In genomic region chr10:71962915-71963314, GRCh38 we compare ENCODE assay signal across 11 cellular contexts. TPM values are rescaled to one million over a fixed set of nuclear protein-coding genes. Genes with fewer than 3 reads are reported as not detected.
DNase-seq lines count a peak whose midpoint lies in the region; ATAC-seq and TF ChIP-seq lines count a peak whose summit lies in the region.
"Had no signal": no experiment of that assay in that cellular context is flagged by ENCODE, and none has a peak within 500 bp of the region (broad histone marks: within the 10 kb centered on the region; RNA-seq: fewer than 3 reads in every experiment).

No MANE protein-coding gene starts in this region.

- POLR2A ChIA-PET in HCT116 (lab: Charles Lee) = no interaction called here

- BruUV-seq in HCT116 (replicated peaks; lab: Mats Ljungman, UMichigan) = TSS peak; percentile 52

- H3K27ac ChIP-seq in HCT116 (ENCODE audit: low read depth, low read length) (no peak overlapping the region), skeletal muscle tissue (ENCODE audit: low read depth, low read length) (peak overlapping the region; percentile 96)

- TF ChIP-seq POLR2A in HCT116 (IDR thresholded peaks at IDR 0.05; ENCODE audit: borderline replicate concordance, extremely low read depth, insufficient read depth, insufficient read length) = no peak

- H3K9ac ChIP-seq in HCT116 (ENCODE audit: low read length) (no peak overlapping the region), skeletal muscle tissue (ENCODE audit: low read depth in 1 of 3, low read length in 3 of 3) (peak overlapping the region; percentile 26 to 93 (median 76))

- no peak for TF ChIP-seq RAD21 in HCT116 (IDR thresholded peaks at IDR 0.05; ENCODE audit: low read depth)

- H3K9me3 Mint-ChIP-seq in activated T-helper 17 cell treated with anti-CD3 and anti-CD28 coated beads, Interleukin-2, amount 50 U/mL, for 72 hours = no peaks in the 10 kb centered on the region

- H3K27me3 Mint-ChIP-seq in activated T-helper 17 cell treated with anti-CD3 and anti-CD28 coated beads, Interleukin-2, amount 50 U/mL, for 72 hours = peaks cover 41% of the 10 kb centered on the region

- peaks cover 34% of the 10 kb centered on the region for H3K79me2 ChIP-seq in HCT116 (ENCODE audit: insufficient read depth, low read length)

- H4K20me1 ChIP-seq in HCT116 (ENCODE audit: insufficient read depth) = no peaks in the 10 kb centered on the region

- no peak overlapping the region for H3K27ac Mint-ChIP-seq in activated T-helper 17 cell treated with anti-CD3 and anti-CD28 coated beads, Interleukin-2, amount 50 U/mL, for 72 hours

- H3K4me1 Mint-ChIP-seq in activated T-helper 17 cell treated with anti-CD3 and anti-CD28 coated beads, Interleukin-2, amount 50 U/mL, for 72 hours = no peaks in the 10 kb centered on the region

- CTCF ChIA-PET in HCT116 (lab: Charles Lee) = no interaction called here

- no peak overlapping the region for H3K4me2 ChIP-seq in HCT116 (ENCODE audit: low read length)

- RAD21 ChIA-PET in HCT116 (lab: Charles Lee; ENCODE audit: low non-redundant PET in 1 of 2, low total read pairs in 2 of 2, uncharacterized antibody in 2 of 2, unreplicated experiment in 2 of 2) = no interaction called here

- H3K36me3 ChIP-seq in HCT116 (ENCODE audit: control insufficient read depth in 1 of 2, insufficient read depth in 2 of 2, low read length in 2 of 2) (no peaks in the 10 kb centered on the region), skeletal muscle tissue (ENCODE audit: control insufficient read depth in 3 of 3, insufficient read depth in 3 of 3, low read length in 3 of 3) (no peaks in the 10 kb centered on the region)

- no peaks in the 10 kb centered on the region for H3K9me3 ChIP-seq in HCT116 (ENCODE audit: control insufficient read depth in 1 of 2, insufficient read depth in 1 of 2, low read depth in 1 of 2, low read length in 2 of 2)
- H3K9me3 ChIP-seq in iPS-18c (ENCODE audit: control insufficient read depth, insufficient read depth, low read length) = no peaks in the 10 kb centered on the region
- no peaks in the 10 kb centered on the region for H3K9me3 ChIP-seq in skeletal muscle tissue (ENCODE audit: control insufficient read depth in 3 of 3, low read length in 3 of 3)

- H3K27me3 ChIP-seq in HCT116 (ENCODE audit: insufficient read depth, low read length) = no peaks in the 10 kb centered on the region
- H3K27me3 ChIP-seq in skeletal muscle tissue (ENCODE audit: control insufficient read depth in 3 of 3, insufficient read depth in 3 of 3, low read length in 3 of 3) = no peaks in the 10 kb centered on the region

- peak overlapping the region; percentile 16 for H3K4me3 Mint-ChIP-seq in activated T-helper 17 cell treated with anti-CD3 and anti-CD28 coated beads, Interleukin-2, amount 50 U/mL, for 72 hours

- intact Hi-C loops in HCT116 (cut with micrococcal nuclease) = no loop called here

- ATAC-seq in HCT116 (no peak), GM19328 (IDR thresholded peaks at IDR 0.05; ENCODE audit: unreplicated experiment) (no peak), GM18873 (IDR thresholded peaks at IDR 0.05; ENCODE audit: low FRiP score, unreplicated experiment) (no peak)
- ATAC-seq in activated T-helper 17 cell treated with anti-CD3 and anti-CD28 coated beads, Interleukin-2, amount 50 U/mL, for 72 hours (replicated peaks) = no peak

- H3K4me3 ChIP-seq in HCT116 (replicated peaks in 1 of 2; ENCODE audit: low read depth in 1 of 2, low read length in 2 of 2) (no peak overlapping the region), iPS-18c (ENCODE audit: insufficient read depth, low read depth, low read length) (0 out of 2 replicates have a peak overlapping the region, but pooled peaks have one; percentile 82), skeletal muscle tissue (ENCODE audit: low read length in 3 of 3) (peak overlapping the region in 2 of 3 donors; percentile 14 to 93)

- DNase-seq in HCT116 (ENCODE audit: low read depth, low spot score) (no peak), cortex of kidney (lab: John Stamatoyannopoulos, UW) (no peak), hippocampal formation (lab: John Stamatoyannopoulos, UW) (no peak)
- DNase-seq: DMS 273 treated with DMSO at 0.1 percent for 48 hours; NCI-H1694 treated with DMSO at 0.1 percent for 48 hours; stimulated activated naive CD4-positive, alpha-beta T cell had no signal

- H2AFZ ChIP-seq in HCT116 (ENCODE audit: low read depth, low read length, poor library complexity, severe bottlenecking) = no peak overlapping the region

- no peak for TF ChIP-seq CTCF in HCT116 (IDR thresholded peaks at IDR 0.05 in 2 of 3, conservative IDR thresholded peaks at IDR 0.05 in 1 of 3; ENCODE audit: borderline replicate concordance in 1 of 3, insufficient read depth in 1 of 3, low read depth in 2 of 3, low read length in 2 of 3)

- no peaks in the 10 kb centered on the region for H3K36me3 Mint-ChIP-seq in activated T-helper 17 cell treated with anti-CD3 and anti-CD28 coated beads, Interleukin-2, amount 50 U/mL, for 72 hours (ENCODE audit: low read depth)

- no peaks in the 10 kb centered on the region for H3K9me2 ChIP-seq in HCT116 (ENCODE audit: insufficient read depth)

- H3K4me1 ChIP-seq in HCT116 (ENCODE audit: control insufficient read depth in 1 of 2, insufficient read depth in 2 of 2, low read length in 2 of 2) (peaks cover 23 to 41% of the 10 kb centered on the region in 2 experiments), skeletal muscle tissue (ENCODE audit: control insufficient read depth in 3 of 3, insufficient read depth in 3 of 3, low read length in 3 of 3) (peaks cover 34 to 39% (median 37%) of the 10 kb centered on the region in 3 donors)

TF ChIP-seq in HCT116, 20 proteins besides CTCF, POLR2A, EP300 and RAD21:
- no peak for TF ChIP-seq POLR2AphosphoS5 (IDR thresholded peaks at IDR 0.05; ENCODE audit: low read depth, low read length)

RNA-seq across cellular contexts. Expression of gene CHST3, which starts 1.3 kb away (rescaled TPM):
- total RNA-seq in HCT116 (2021; ENCODE audit: unreplicated experiment) (10.6 TPM), skeletal muscle tissue (15.7 TPM)
- 7.3 and 7.8 TPM in 2 replicates for polyA plus RNA-seq in HCT116 (2012)
- under 1 TPM in 1 of 2 donors, not detected in 1; 0.19 TPM for total RNA-seq in activated T-helper 17 cell treated with anti-CD3 and anti-CD28 coated beads, Interleukin-2, amount 50 U/mL, for 72 hours

Comparison
In these comparisons a context has a peak if more than half of its experiments do, and no peak if none do; other contexts are left out.
1. H3K4me3 ChIP-seq: peak in iPS-18c (single experiment) and skeletal muscle tissue (2 of 3); none in HCT116 (0 of 2).